Comparison of ENCODE assay signal across 19 cellular contexts in the genomic region with DNA sequence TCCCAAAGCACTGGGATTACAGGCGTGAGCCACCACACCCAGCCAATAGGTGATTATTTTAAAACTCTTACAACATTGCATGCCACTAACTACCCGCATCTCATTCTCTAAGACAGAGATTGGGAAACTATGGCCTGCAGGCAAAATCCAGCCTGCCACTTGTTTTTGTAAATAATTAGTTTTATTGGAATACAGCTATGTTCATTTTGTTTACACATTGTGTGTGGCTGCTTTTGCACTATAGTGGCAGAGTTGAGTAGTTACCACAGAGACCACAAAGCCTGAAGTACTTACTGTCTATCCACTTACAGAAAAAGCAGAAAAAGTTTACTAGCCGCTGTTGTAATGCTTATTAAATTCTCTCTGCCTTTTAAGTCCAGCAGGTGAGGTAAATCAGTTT.
"Had no signal": no experiment of that assay in that cellular context is flagged by ENCODE, and none has a peak within 500 bp of the region (broad histone marks: within the 10 kb centered on the region; RNA-seq: fewer than 3 reads in every experiment).

No MANE protein-coding gene starts in this region.

- H3K4me3 ChIP-seq: coronary artery, mucosa of descending colon, right lobe of liver, spleen, upper lobe of left lung had no signal

- H3K27me3 ChIP-seq: right lobe of liver, spleen, upper lobe of left lung had no signal

- H3K27ac ChIP-seq: coronary artery, right lobe of liver, spleen, upper lobe of left lung had no signal

- H3K9me3 ChIP-seq: mucosa of descending colon, right lobe of liver, spleen, upper lobe of left lung had no signal

- H3K36me3 ChIP-seq: right lobe of liver, spleen, upper lobe of left lung had no signal

- ATAC-seq: activated CD8-positive, alpha-beta T cell treated with anti-CD3 and anti-CD28 coated beads, Interleukin-2, amount 10 ng/mL, durations not matched to agents 7 days and 5 days; activated naive CD8-positive, alpha-beta T cell treated with anti-CD3 and anti-CD28 coated beads, Interleukin-2, amount 50 U/mL, for 24 hours; left lobe of liver; mucosa of descending colon; naive thymus-derived CD8-positive, alpha-beta T cell; right lobe of liver; stimulated activated naive B cell treated with anti-CD40 and anti-IgM and Interleukin-4, amounts not matched to agents 10 μg/mL and 1 μg/mL and 100 μg/mL, for 72 hours; T-helper 17 cell; WTC11 had no signal

- FAIRE-seq: astrocyte had no signal

- DNase-seq: activated CD4-positive, alpha-beta T cell treated with anti-CD3 and anti-CD28 coated beads for 48 hours; activated CD8-positive, alpha-beta T cell treated with anti-CD3 and anti-CD28 coated beads, Interleukin-2, amount 10 ng/mL, durations not matched to agents 7 days and 5 days; activated naive CD4-positive, alpha-beta T cell treated with Interleukin-2 at 50 U/mL for 16 hours; activated naive CD8-positive, alpha-beta T cell treated with anti-CD3 and anti-CD28 coated beads, Interleukin-2, amount 50 U/mL, for 24 hours; caudate nucleus; effector CD8-positive, alpha-beta T cell; mucosa of descending colon; naive thymus-derived CD8-positive, alpha-beta T cell; occipital lobe; right lobe of liver; spleen; stimulated activated CD4-positive, alpha-beta T cell treated with anti-CD3 and anti-CD28 coated beads, Interleukin-1b, Interleukin-23, amount 100 ng/mL, for 48 hours; stimulated activated naive B cell treated with anti-CD40 and anti-IgM and Interleukin-4, amounts not matched to agents 10 μg/mL and 1 μg/mL and 100 μg/mL, for 72 hours; T-helper 17 cell; upper lobe of left lung had no signal

- H3K4me1 ChIP-seq: right lobe of liver had no signal
